Comparison of ENCODE assay signal across 21 cellular contexts in genomic region chr3:197584733-197585132, GRCh38. TPM values are rescaled to one million over a fixed set of nuclear protein-coding genes. Genes with fewer than 3 reads are reported as not detected.
DNase-seq lines count a peak whose midpoint lies in the region; ATAC-seq and TF ChIP-seq lines count a peak whose summit lies in the region.
"Had no signal": no experiment of that assay in that cellular context is flagged by ENCODE, and none has a peak within 500 bp of the region (broad histone marks: within the 10 kb centered on the region; RNA-seq: fewer than 3 reads in every experiment).

No MANE protein-coding gene starts in this region.

- no peaks in the 10 kb centered on the region for H3K4me1 Mint-ChIP-seq in activated CD8-positive, alpha-beta T cell treated with anti-CD3 and anti-CD28 coated beads for 36 hours (ENCODE audit: low read depth)
- peaks cover 14% of the 10 kb centered on the region for H3K4me1 Mint-ChIP-seq in activated CD8-positive, alpha-beta T cell treated with anti-CD3 and anti-CD28 coated beads, Interleukin-2, amount 10 ng/mL, durations not matched to agents 7 days and 5 days (ENCODE audit: low read depth)
- H3K4me1 Mint-ChIP-seq in T-helper 17 cell (no peaks in the 10 kb centered on the region), neural progenitor cell (no peaks in the 10 kb centered on the region)
- H3K4me1 Mint-ChIP-seq: B cell had no signal

- H3K4me3 ChIP-seq in neural progenitor cell: no peak overlapping the region
- H3K4me3 ChIP-seq in trophoblast cell (ENCODE audit: low read depth, low read length): peak overlapping the region; percentile 30
- H3K4me3 ChIP-seq: A549; BLaER1 treated with 17β-estradiol and CSF1 and Interleukin-3, amounts not matched to agents 10 nM and 100 nM had no signal

- H3K79me1 ChIP-seq in trophoblast cell (ENCODE audit: low read length): no peaks in the 10 kb centered on the region

- intact Hi-C loops in activated CD8-positive, alpha-beta T cell treated with anti-CD3 and anti-CD28 coated beads for 36 hours (cut with micrococcal nuclease): no loop called here

- no peak overlapping the region for H3K4me3 Mint-ChIP-seq in activated CD8-positive, alpha-beta T cell treated with anti-CD3 and anti-CD28 coated beads for 36 hours
- no peak overlapping the region for H3K4me3 Mint-ChIP-seq in activated CD8-positive, alpha-beta T cell treated with anti-CD3 and anti-CD28 coated beads, Interleukin-2, amount 10 ng/mL, durations not matched to agents 7 days and 5 days
- H3K4me3 Mint-ChIP-seq in T-helper 17 cell (no peak overlapping the region), neural progenitor cell (no peak overlapping the region)
- H3K4me3 Mint-ChIP-seq: B cell; CD4-positive, alpha-beta T cell; CD8-positive, alpha-beta T cell had no signal

- H3K36me3 ChIP-seq in neural progenitor cell (no peaks in the 10 kb centered on the region), trophoblast cell (ENCODE audit: control insufficient read depth in 1 of 2, insufficient read depth in 2 of 2, low read length in 2 of 2) (no peaks in the 10 kb centered on the region)
- H3K36me3 ChIP-seq: BLaER1 treated with 17β-estradiol and CSF1 and Interleukin-3, amounts not matched to agents 10 nM and 100 nM had no signal

- H3K9ac ChIP-seq in neural progenitor cell (no peak overlapping the region), trophoblast cell (ENCODE audit: low read length) (no peak overlapping the region)
- H3K9ac ChIP-seq: BLaER1 treated with 17β-estradiol and CSF1 and Interleukin-3, amounts not matched to agents 10 nM and 100 nM had no signal

- H3K9me3 ChIP-seq in T-helper 17 cell (ENCODE audit: control insufficient read depth, low read length, poor library complexity, severe bottlenecking) (no peaks in the 10 kb centered on the region), neural progenitor cell (ENCODE audit: low read depth) (no peaks in the 10 kb centered on the region), trophoblast cell (ENCODE audit: insufficient read depth, low read depth, low read length) (peaks cover 2% of the 10 kb centered on the region)
- H3K9me3 ChIP-seq: A549, Caco-2 had no signal

- H2AFZ ChIP-seq in neural progenitor cell (replicated peaks) (no peak overlapping the region), trophoblast cell (ENCODE audit: insufficient read depth, low read length, poor library complexity) (no peak overlapping the region)

- no peak overlapping the region for H4K91ac ChIP-seq in trophoblast cell (ENCODE audit: low read depth, low read length)

- H3F3A ChIP-seq in neural progenitor cell (ENCODE audit: low read depth): no peaks in the 10 kb centered on the region

- no peak overlapping the region for H2BK120ac ChIP-seq in trophoblast cell (ENCODE audit: insufficient read depth, low read length, poor library complexity)

- POLR2A ChIA-PET in activated CD8-positive, alpha-beta T cell treated with anti-CD3 and anti-CD28 coated beads for 36 hours (lab: Charles Lee): interaction anchor here (1.1 kb wide), 1 partner anchor 8 kb away, joined by 3 read pairs; no protein-coding TSS in a partner anchor
- POLR2A ChIA-PET in activated CD8-positive, alpha-beta T cell treated with anti-CD3 and anti-CD28 coated beads, Interleukin-2, amount 10 ng/mL, durations not matched to agents 7 days and 5 days (lab: Charles Lee): no interaction called here

- CTCF ChIA-PET in activated CD8-positive, alpha-beta T cell treated with anti-CD3 and anti-CD28 coated beads for 36 hours (lab: Charles Lee): interaction anchor here (8.2 kb wide), 1 partner anchor 15 kb away, joined by 47 read pairs; no protein-coding TSS in a partner anchor
- CTCF ChIA-PET in activated CD8-positive, alpha-beta T cell treated with anti-CD3 and anti-CD28 coated beads, Interleukin-2, amount 10 ng/mL, durations not matched to agents 7 days and 5 days (lab: Charles Lee): interaction anchor here (2.5 kb wide), 1 partner anchor 14 kb away, joined by 13 read pairs; no protein-coding TSS in a partner anchor

- no CpG with 5 or more reads among the region's 5 CpGs for WGBS in trophoblast cell (ENCODE audit: extremely low coverage, insufficient coverage, insufficient read length)

- H3K27me3 ChIP-seq in neural progenitor cell (no peaks in the 10 kb centered on the region), trophoblast cell (ENCODE audit: insufficient read depth, low read length) (no peaks in the 10 kb centered on the region)
- H3K27me3 ChIP-seq: BLaER1 treated with 17β-estradiol and CSF1 and Interleukin-3, amounts not matched to agents 10 nM and 100 nM had no signal

- H3K27ac Mint-ChIP-seq in activated CD8-positive, alpha-beta T cell treated with anti-CD3 and anti-CD28 coated beads for 36 hours: peak overlapping the region; percentile 25
- H3K27ac Mint-ChIP-seq in activated CD8-positive, alpha-beta T cell treated with anti-CD3 and anti-CD28 coated beads, Interleukin-2, amount 10 ng/mL, durations not matched to agents 7 days and 5 days: no peak overlapping the region
- H3K27ac Mint-ChIP-seq in T-helper 17 cell: peak overlapping the region; percentile 37
- peak overlapping the region; percentile 73 for H3K27ac Mint-ChIP-seq in neural progenitor cell
- H3K27ac Mint-ChIP-seq: B cell; CD4-positive, alpha-beta T cell; CD8-positive, alpha-beta T cell had no signal

- H3K14ac ChIP-seq in trophoblast cell (ENCODE audit: low read length): no peak overlapping the region

- H4K8ac ChIP-seq in trophoblast cell (ENCODE audit: low read depth, low read length): no peak overlapping the region

- H3K18ac ChIP-seq in trophoblast cell (ENCODE audit: low read length): no peak overlapping the region

- TF ChIP-seq CTCF in activated CD8-positive, alpha-beta T cell treated with anti-CD3 and anti-CD28 coated beads for 36 hours (IDR thresholded peaks at IDR 0.05): no peak
- no peak for TF ChIP-seq CTCF in neural progenitor cell (IDR thresholded peaks at IDR 0.05)

- no peak overlapping the region for H3K23ac ChIP-seq in trophoblast cell (ENCODE audit: low read length)

- no peak for ATAC-seq in activated CD8-positive, alpha-beta T cell treated with anti-CD3 and anti-CD28 coated beads for 36 hours
- no peak for ATAC-seq in activated CD8-positive, alpha-beta T cell treated with anti-CD3 and anti-CD28 coated beads, Interleukin-2, amount 10 ng/mL, durations not matched to agents 7 days and 5 days
- no peak for ATAC-seq in T-helper 17 cell
- ATAC-seq in HG03025 (IDR thresholded peaks at IDR 0.05; ENCODE audit: low FRiP score, unreplicated experiment): no peak
- ATAC-seq in GM21528 (IDR thresholded peaks at IDR 0.05; ENCODE audit: low FRiP score, unreplicated experiment): no peak
- ATAC-seq: A549; CD8-positive, alpha-beta T cell had no signal

- H4K20me1 ChIP-seq in neural progenitor cell (ENCODE audit: low read depth): no peaks in the 10 kb centered on the region
- H4K20me1 ChIP-seq: BLaER1 treated with 17β-estradiol and CSF1 and Interleukin-3, amounts not matched to agents 10 nM and 100 nM had no signal

- H2BK12ac ChIP-seq in trophoblast cell (ENCODE audit: low read length): no peak overlapping the region

- no peaks in the 10 kb centered on the region for H3K36me3 Mint-ChIP-seq in activated CD8-positive, alpha-beta T cell treated with anti-CD3 and anti-CD28 coated beads for 36 hours (ENCODE audit: low read depth)
- peaks cover 6% of the 10 kb centered on the region for H3K36me3 Mint-ChIP-seq in activated CD8-positive, alpha-beta T cell treated with anti-CD3 and anti-CD28 coated beads, Interleukin-2, amount 10 ng/mL, durations not matched to agents 7 days and 5 days (ENCODE audit: low read depth)
- H3K36me3 Mint-ChIP-seq in T-helper 17 cell (ENCODE audit: low read depth): no peaks in the 10 kb centered on the region
- no peaks in the 10 kb centered on the region for H3K36me3 Mint-ChIP-seq in neural progenitor cell
- H3K36me3 Mint-ChIP-seq: CD8-positive, alpha-beta T cell had no signal

- H3K79me2 ChIP-seq in neural progenitor cell (ENCODE audit: low read depth) (no peaks in the 10 kb centered on the region), trophoblast cell (ENCODE audit: control insufficient read depth, insufficient read depth, low read length, poor library complexity) (no peaks in the 10 kb centered on the region)

- DNase-seq in activated CD8-positive, alpha-beta T cell treated with anti-CD3 and anti-CD28 coated beads for 36 hours: no peak
- no peak for DNase-seq in activated CD8-positive, alpha-beta T cell treated with anti-CD3 and anti-CD28 coated beads, Interleukin-2, amount 10 ng/mL, durations not matched to agents 7 days and 5 days
- DNase-seq in T-helper 17 cell: no peak
- DNase-seq in neural progenitor cell (ENCODE audit: low spot score): no peak
- DNase-seq in trophoblast cell: no peak
- DNase-seq in globus pallidus (ENCODE audit: low spot score): no peak
- DNase-seq: AML-193; Caco-2; Calu3; CD4-positive, alpha-beta T cell; CD8-positive, alpha-beta T cell; DMS79 treated with DMSO at 0.1 percent for 48 hours; GF-D8 had no signal

- H3K9me3 Mint-ChIP-seq in activated CD8-positive, alpha-beta T cell treated with anti-CD3 and anti-CD28 coated beads for 36 hours: no peaks in the 10 kb centered on the region
- H3K9me3 Mint-ChIP-seq in activated CD8-positive, alpha-beta T cell treated with anti-CD3 and anti-CD28 coated beads, Interleukin-2, amount 10 ng/mL, durations not matched to agents 7 days and 5 days (ENCODE audit: insufficient read depth): no peaks in the 10 kb centered on the region
- H3K9me3 Mint-ChIP-seq in neural progenitor cell: peaks cover 5% of the 10 kb centered on the region
- H3K9me3 Mint-ChIP-seq: CD4-positive, alpha-beta T cell; CD8-positive, alpha-beta T cell had no signal

- H3K27ac ChIP-seq in neural progenitor cell (no peak overlapping the region), trophoblast cell (ENCODE audit: low read depth, low read length) (no peak overlapping the region)
- H3K27ac ChIP-seq: 22Rv1; A549; BLaER1 treated with 17β-estradiol and CSF1 and Interleukin-3, amounts not matched to agents 10 nM and 100 nM; C4-2B had no signal

- H2AK5ac ChIP-seq in trophoblast cell (ENCODE audit: low read length): no peak overlapping the region

- H4K12ac ChIP-seq in trophoblast cell (ENCODE audit: low read depth, low read length): no peak overlapping the region

- no peak overlapping the region for H3K4me2 ChIP-seq in neural progenitor cell
- no peak overlapping the region for H3K4me2 ChIP-seq in trophoblast cell (ENCODE audit: low read length)
- H3K4me2 ChIP-seq: A549; BLaER1 treated with 17β-estradiol and CSF1 and Interleukin-3, amounts not matched to agents 10 nM and 100 nM had no signal

- no peak overlapping the region for H2BK5ac ChIP-seq in trophoblast cell (ENCODE audit: low read depth, low read length, poor library complexity)

- H3K4ac ChIP-seq in trophoblast cell (ENCODE audit: low read depth, low read length): no peak overlapping the region

- H3K27me3 Mint-ChIP-seq in activated CD8-positive, alpha-beta T cell treated with anti-CD3 and anti-CD28 coated beads for 36 hours: no peaks in the 10 kb centered on the region
- H3K27me3 Mint-ChIP-seq in activated CD8-positive, alpha-beta T cell treated with anti-CD3 and anti-CD28 coated beads, Interleukin-2, amount 10 ng/mL, durations not matched to agents 7 days and 5 days (ENCODE audit: low read depth): no peaks in the 10 kb centered on the region
- H3K27me3 Mint-ChIP-seq in T-helper 17 cell: peaks cover 11% of the 10 kb centered on the region
- peaks cover 5% of the 10 kb centered on the region for H3K27me3 Mint-ChIP-seq in neural progenitor cell (ENCODE audit: insufficient read depth, low read depth)
- H3K27me3 Mint-ChIP-seq: CD4-positive, alpha-beta T cell had no signal

- H3K4me1 ChIP-seq in neural progenitor cell (no peaks in the 10 kb centered on the region), trophoblast cell (ENCODE audit: control insufficient read depth in 1 of 2, insufficient read depth in 2 of 2, low read length in 2 of 2) (no peaks in the 10 kb centered on the region)
- H3K4me1 ChIP-seq: A549 had no signal

RNA-seq across cellular contexts. Expression of gene BDH1, which starts 29.0 kb away (rescaled TPM):
- 100 to 1,000 TPM; 118 to 126 TPM for total RNA-seq in activated CD8-positive, alpha-beta T cell treated with anti-CD3 and anti-CD28 coated beads for 36 hours
- 100 to 1,000 TPM; 166 to 171 TPM for total RNA-seq in activated CD8-positive, alpha-beta T cell treated with anti-CD3 and anti-CD28 coated beads, Interleukin-2, amount 10 ng/mL, durations not matched to agents 7 days and 5 days
- total RNA-seq in T-helper 17 cell: 10 to 100 TPM; 20.7 to 22.4 TPM
- 14.1 and 19.4 TPM in 2 replicates for total RNA-seq in neural progenitor cell (ENCODE audit: low replicate concordance)
- 3.1 and 3.6 TPM in 2 replicates for polyA plus RNA-seq in trophoblast cell (2013)
- total RNA-seq: A172 had no signal
